Comparison of ENCODE assay signal across 12 cellular contexts in the genomic region with DNA sequence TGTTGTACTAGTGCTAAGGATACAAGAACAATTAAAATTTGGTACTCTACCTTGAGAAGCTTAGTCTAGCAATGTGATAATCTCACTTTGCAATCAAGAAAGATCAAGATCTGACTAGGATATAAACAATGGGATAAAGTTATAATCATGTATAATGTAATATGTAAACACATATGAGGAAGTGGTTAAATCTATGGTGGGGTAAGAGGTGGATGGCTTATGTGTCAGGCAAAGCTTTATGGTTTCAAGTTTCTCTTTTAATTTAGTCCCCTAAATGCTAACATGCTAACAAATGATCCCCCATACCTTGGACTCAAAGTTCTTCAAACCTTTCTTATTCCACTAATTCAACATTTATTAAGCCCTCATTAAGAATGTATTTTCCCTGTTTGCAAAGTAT. TPM values are rescaled to one million over a fixed set of nuclear protein-coding genes. Genes with fewer than 3 reads are reported as not detected.
DNase-seq lines count a peak whose midpoint lies in the region; ATAC-seq, FAIRE-seq and TF ChIP-seq lines count a peak whose summit lies in the region.
"Had no signal": no experiment of that assay in that cellular context is flagged by ENCODE, and none has a peak within 500 bp of the region (broad histone marks: within the 10 kb centered on the region; RNA-seq: fewer than 3 reads in every experiment).

No MANE protein-coding gene starts in this region.

- H2BK15ac ChIP-seq in mesenchymal stem cell (ENCODE audit: low read depth, poor library complexity, severe bottlenecking), result no peak overlapping the region

- H2BK5ac ChIP-seq in mesenchymal stem cell (ENCODE audit: low read depth, low read length, poor library complexity, severe bottlenecking), result no peak overlapping the region

- peak overlapping the region; percentile 95; the same call in 1 of the 2 replicates for H3K4me2 ChIP-seq in KMS-11
- H3K4me2 ChIP-seq in mesenchymal stem cell (ENCODE audit: low read length, poor library complexity, severe bottlenecking), result no peak overlapping the region

- H3K9ac ChIP-seq in KMS-11, result no peak overlapping the region
- peak overlapping the region; percentile 22 for H3K9ac ChIP-seq in mesenchymal stem cell (ENCODE audit: low read length)
- H3K9ac ChIP-seq in kidney (ENCODE audit: low read length in 2 of 2), result peak overlapping the region in 1 of 2 donors; percentile 37

- DNase-seq in GM12865 (ENCODE audit: low read depth) (peak; percentile 10), mesenchymal stem cell (peak; percentile 25), CD14-positive monocyte (ENCODE audit: low spot score) (no peak), kidney (no peak)
- no peak for DNase-seq in stimulated activated CD8-positive, alpha-beta memory T cell treated with anti-CD3 and anti-CD28 coated beads, Interleukin-4, amount 100 ng/mL, for 48 hours
- DNase-seq: NCI-H1930, transverse colon had no signal

- no peak overlapping the region for H2BK12ac ChIP-seq in mesenchymal stem cell (ENCODE audit: low read length in 2 of 2)

- no peak overlapping the region for H4K91ac ChIP-seq in mesenchymal stem cell (ENCODE audit: low read length)

- H3K4me1 Mint-ChIP-seq in CD14-positive monocyte, result peaks cover 7% of the 10 kb centered on the region

- H3K14ac ChIP-seq in mesenchymal stem cell (ENCODE audit: low read length in 2 of 2), result no peak overlapping the region

- intact Hi-C loops in CD14-positive monocyte (cut with micrococcal nuclease) (no loop called here), kidney (cut with DNase I) (no loop called here)

- peak overlapping the region; percentile 95; the same call in 1 of the 2 replicates for H3K4me3 ChIP-seq in GM12865 (ENCODE audit: low read depth, low read length)
- H3K4me3 ChIP-seq in KMS-11 (IDR thresholded peaks at IDR 0.05; ENCODE audit: insufficient read depth, low read depth, low read length), result no peak overlapping the region
- peak overlapping the region; percentile 95 for H3K4me3 ChIP-seq in WI38 (ENCODE audit: low read depth, low read length)
- peak overlapping the region in 1 of 2 experiments; percentile 97 for H3K4me3 ChIP-seq in mesenchymal stem cell (ENCODE audit: insufficient read depth in 1 of 2, low read depth in 1 of 2, low read length in 2 of 2)
- H3K4me3 ChIP-seq in kidney (ENCODE audit: low read length in 2 of 2), result no peak overlapping the region
- H3K4me3 ChIP-seq: transverse colon had no signal

- peaks cover 35 to 43% of the 10 kb centered on the region in 2 donors for H3K36me3 Mint-ChIP-seq in CD14-positive monocyte

- H3K36me3 ChIP-seq in KMS-11 (ENCODE audit: insufficient read depth) (peaks cover 5% of the 10 kb centered on the region; the same call in 1 of the 2 replicates), mesenchymal stem cell (ENCODE audit: control insufficient read depth in 1 of 2, insufficient read depth in 2 of 2, low read depth in 1 of 2, low read length in 2 of 2) (peaks cover 4 to 38% of the 10 kb centered on the region in 2 experiments), kidney (ENCODE audit: control insufficient read depth in 1 of 2, insufficient read depth in 2 of 2, low read length in 2 of 2) (peaks cover 0 to 3% of the 10 kb centered on the region in 2 donors)

- ATAC-seq in esophagus mucosa, result no peak

- H3K27me3 Mint-ChIP-seq in CD14-positive monocyte (ENCODE audit: low read depth in 3 of 3), result peaks cover 0 to 3% (median 1%) of the 10 kb centered on the region in 3 donors

- no peak overlapping the region for H3K18ac ChIP-seq in mesenchymal stem cell (ENCODE audit: low read depth in 1 of 2, low read length in 2 of 2)

- H3K79me2 ChIP-seq in KMS-11 (ENCODE audit: insufficient read depth, low read depth), result peaks cover 71% of the 10 kb centered on the region

- H3K27ac ChIP-seq in KMS-11 (no peak overlapping the region), mesenchymal stem cell (ENCODE audit: low read length, poor library complexity, severe bottlenecking) (no peak overlapping the region), kidney (ENCODE audit: low read depth in 2 of 2, low read length in 2 of 2) (no peak overlapping the region)
- H3K27ac ChIP-seq: transverse colon had no signal

- no peak overlapping the region for H2AK5ac ChIP-seq in mesenchymal stem cell (ENCODE audit: low read length, severe bottlenecking)

- no peaks in the 10 kb centered on the region for H3K9me3 ChIP-seq in mesenchymal stem cell (ENCODE audit: control insufficient read depth, low read length)
- H3K9me3 ChIP-seq in kidney (ENCODE audit: control insufficient read depth in 1 of 2, low read length in 2 of 2), result no peaks in the 10 kb centered on the region
- H3K9me3 ChIP-seq: transverse colon had no signal

- peaks cover 47% of the 10 kb centered on the region for H3K4me1 ChIP-seq in KMS-11 (ENCODE audit: low read depth, poor library complexity, severe bottlenecking)
- H3K4me1 ChIP-seq in mesenchymal stem cell (ENCODE audit: control insufficient read depth, insufficient read depth, low read depth, low read length), result peaks cover 1% of the 10 kb centered on the region
- H3K4me1 ChIP-seq in kidney (ENCODE audit: control insufficient read depth in 1 of 2, insufficient read depth in 1 of 2, low read depth in 1 of 2, low read length in 2 of 2), result peaks cover 8 to 14% of the 10 kb centered on the region in 2 donors

- TF ChIP-seq CTCF in GM12865 (IDR thresholded peaks at IDR 0.05; ENCODE audit: insufficient read depth, low read depth, low read length, missing control alignments), result no peak
- no peak for TF ChIP-seq CTCF in KMS-11 (conservative IDR thresholded peaks at IDR 0.05; ENCODE audit: low read depth, low read length)
- no peak for TF ChIP-seq CTCF in WI38 (IDR thresholded peaks at IDR 0.05; ENCODE audit: low read depth, low read length)
- no peak for TF ChIP-seq CTCF in CD14-positive monocyte (IDR thresholded peaks at IDR 0.05)
- no peak for TF ChIP-seq CTCF in kidney (IDR thresholded peaks at IDR 0.05; ENCODE audit: borderline replicate concordance, extremely low read depth, insufficient read depth)

- H3K79me1 ChIP-seq in mesenchymal stem cell (replicated peaks; ENCODE audit: low read length, poor library complexity, severe bottlenecking), result peaks cover 6% of the 10 kb centered on the region

- no peak overlapping the region for H3K23ac ChIP-seq in mesenchymal stem cell (ENCODE audit: low read length in 2 of 2)

- no peak overlapping the region for H2BK120ac ChIP-seq in mesenchymal stem cell (ENCODE audit: low read depth, low read length)

- H2AFZ ChIP-seq in KMS-11 (ENCODE audit: low read depth), result no peak overlapping the region
- H2AFZ ChIP-seq in mesenchymal stem cell (ENCODE audit: low read depth, low read length), result no peak overlapping the region

- no peak overlapping the region for H3K4ac ChIP-seq in mesenchymal stem cell (ENCODE audit: low read depth in 1 of 2, low read length in 2 of 2)

- H4K8ac ChIP-seq in mesenchymal stem cell (ENCODE audit: low read length), result no peak overlapping the region

- peak overlapping the region in 3 of 7 donors; percentile 24 to 58 (median 39) for H3K27ac Mint-ChIP-seq in CD14-positive monocyte
- H3K27ac Mint-ChIP-seq: nephron; T-helper 2 cell treated with Interferon-gamma antibody and Interleukin-4, amounts not matched to agents 5 μg/mL and 100 μg/mL, for 36 hours had no signal

- no peak for FAIRE-seq in kidney (lab: Jason Lieb, UNC)

- H4K20me1 ChIP-seq in KMS-11 (ENCODE audit: insufficient read depth), result peaks cover 12% of the 10 kb centered on the region

- peaks cover 1 to 9% (median 4%) of the 10 kb centered on the region in 7 donors for H3K9me3 Mint-ChIP-seq in CD14-positive monocyte

- H3K27me3 ChIP-seq in KMS-11 (ENCODE audit: insufficient read depth, low read depth) (no peaks in the 10 kb centered on the region), mesenchymal stem cell (ENCODE audit: control insufficient read depth in 1 of 2, insufficient read depth in 1 of 2, low read length in 2 of 2) (no peaks in the 10 kb centered on the region)
- H3K27me3 ChIP-seq: transverse colon had no signal

- H3K4me3 Mint-ChIP-seq in CD14-positive monocyte, result no peak overlapping the region
- H3K4me3 Mint-ChIP-seq: nephron; T-helper 2 cell treated with Interferon-gamma antibody and Interleukin-4, amounts not matched to agents 5 μg/mL and 100 μg/mL, for 36 hours had no signal

RNA-seq across cellular contexts. Expression of a gene that starts 2.5 kb away (rescaled TPM):
- 65.7 TPM for polyA plus RNA-seq in mesenchymal stem cell (2013, experiment 1 of 2)
- 67.0 TPM for polyA plus RNA-seq in mesenchymal stem cell (2013, experiment 2 of 2)
- total RNA-seq in esophagus mucosa, result 47.7 TPM
- polyA plus RNA-seq in CD14-positive monocyte, result 10 to 100 TPM; 73.0 to 84.2 TPM
- 60.4 TPM for total RNA-seq in kidney
- polyA plus RNA-seq in kidney (ENCODE audit: insufficient read depth, low read depth, low replicate concordance), result 52.7 TPM

Comparison
In these comparisons a context has a peak if more than half of its experiments do, and no peak if none do; other contexts are left out.
1. DNase-seq: peak in GM12865 (single experiment) and mesenchymal stem cell (single experiment); none in CD14-positive monocyte (single experiment), stimulated activated CD8-positive, alpha-beta memory T cell treated with anti-CD3 and anti-CD28 coated beads, Interleukin-4, amount 100 ng/mL, for 48 hours (single experiment) and kidney (single experiment).
2. H3K4me3 ChIP-seq: peak in GM12865 (single experiment) and WI38 (single experiment); none in KMS-11 (single experiment) and kidney (0 of 2).